ENCODE assay signal across 1 cellular context in the genomic region with DNA sequence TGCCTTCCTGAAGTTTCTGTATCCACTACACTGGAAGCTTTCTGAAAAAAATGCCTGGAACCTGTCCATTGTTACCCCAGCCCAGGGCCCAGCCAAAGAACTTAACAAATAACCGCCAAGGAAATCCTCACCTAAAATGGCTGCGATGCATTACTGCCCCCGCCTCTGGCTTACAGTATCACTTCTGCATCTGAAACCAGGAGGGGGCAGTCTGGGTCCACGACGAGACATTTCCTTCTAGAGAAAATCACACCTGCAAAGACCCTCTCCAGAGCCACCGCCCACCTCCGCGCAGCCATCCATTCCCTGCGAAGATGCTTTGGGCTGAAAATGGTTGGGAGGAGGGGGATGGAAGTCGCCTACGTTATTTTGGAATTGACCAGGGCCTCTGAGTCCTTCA.
TF ChIP-seq lines count a peak whose summit lies in the region.

No MANE protein-coding gene starts in this region.

TF ChIP-seq in HepG2, 621 proteins besides CTCF, POLR2A, EP300 and RAD21:
- no peak for TF ChIP-seq SMAD3 (CRISPR knock-in tag; IDR thresholded peaks at IDR 0.05)
- TF ChIP-seq FIP1L1 (IDR thresholded peaks at IDR 0.05; ENCODE audit: borderline replicate concordance, insufficient read depth, low read depth, low read length): no peak
- TF ChIP-seq ZNF225 (CRISPR knock-in tag; IDR thresholded peaks at IDR 0.05): no peak
- TF ChIP-seq TAF15 (IDR thresholded peaks at IDR 0.05; ENCODE audit: low read depth, low read length, poor library complexity, severe bottlenecking): no peak
- TF ChIP-seq ZFP41 (CRISPR knock-in tag; IDR thresholded peaks at IDR 0.05; ENCODE audit: borderline replicate concordance): no peak
- TF ChIP-seq SMC3 (IDR thresholded peaks at IDR 0.05; ENCODE audit: low read length): peak; percentile 36; the same call in 1 of the 2 replicates
- no peak for TF ChIP-seq ZNF160 (CRISPR knock-in tag; IDR thresholded peaks at IDR 0.05)
- TF ChIP-seq STAG1 (CRISPR knock-in tag; IDR thresholded peaks at IDR 0.05): peak; percentile 79
- TF ChIP-seq, protein P1, sequence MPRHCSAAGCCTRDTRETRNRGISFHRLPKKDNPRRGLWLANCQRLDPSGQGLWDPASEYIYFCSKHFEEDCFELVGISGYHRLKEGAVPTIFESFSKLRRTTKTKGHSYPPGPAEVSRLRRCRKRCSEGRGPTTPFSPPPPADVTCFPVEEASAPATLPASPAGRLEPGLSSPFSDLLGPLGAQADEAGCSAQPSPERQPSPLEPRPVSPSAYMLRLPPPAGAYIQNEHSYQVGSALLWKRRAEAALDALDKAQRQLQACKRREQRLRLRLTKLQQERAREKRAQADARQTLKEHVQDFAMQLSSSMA (CRISPR knock-in tag; IDR thresholded peaks at IDR 0.05): no peak
- TF ChIP-seq MAFF (IDR thresholded peaks at IDR 0.05; ENCODE audit: low read depth, low read length): no peak
- TF ChIP-seq, protein P2, sequence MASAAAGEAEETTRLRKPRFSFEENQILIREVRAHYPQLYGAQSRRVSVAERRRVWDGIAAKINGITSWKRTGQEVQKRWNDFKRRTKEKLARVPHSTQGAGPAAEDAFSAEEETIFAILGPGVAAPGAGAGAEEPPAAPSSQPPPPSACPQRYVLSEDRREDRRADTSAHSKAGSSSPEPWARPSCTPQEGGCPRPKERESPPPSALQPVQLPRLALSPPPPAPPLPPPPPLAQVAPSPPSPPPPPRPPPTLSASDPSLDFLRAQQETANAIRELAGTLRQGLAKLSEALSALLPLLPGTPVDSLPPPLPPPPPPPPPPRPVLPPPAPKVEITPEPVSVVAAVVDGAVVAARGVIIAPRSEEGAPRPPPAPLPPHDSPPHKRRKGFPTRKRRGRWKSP (CRISPR knock-in tag; IDR thresholded peaks at IDR 0.05): no peak
- no peak for TF ChIP-seq ZNF841 (CRISPR knock-in tag; IDR thresholded peaks at IDR 0.05; ENCODE audit: borderline replicate concordance)
- no peak for TF ChIP-seq ZMYM2 (CRISPR knock-in tag; IDR thresholded peaks at IDR 0.05)
- TF ChIP-seq, protein P3, sequence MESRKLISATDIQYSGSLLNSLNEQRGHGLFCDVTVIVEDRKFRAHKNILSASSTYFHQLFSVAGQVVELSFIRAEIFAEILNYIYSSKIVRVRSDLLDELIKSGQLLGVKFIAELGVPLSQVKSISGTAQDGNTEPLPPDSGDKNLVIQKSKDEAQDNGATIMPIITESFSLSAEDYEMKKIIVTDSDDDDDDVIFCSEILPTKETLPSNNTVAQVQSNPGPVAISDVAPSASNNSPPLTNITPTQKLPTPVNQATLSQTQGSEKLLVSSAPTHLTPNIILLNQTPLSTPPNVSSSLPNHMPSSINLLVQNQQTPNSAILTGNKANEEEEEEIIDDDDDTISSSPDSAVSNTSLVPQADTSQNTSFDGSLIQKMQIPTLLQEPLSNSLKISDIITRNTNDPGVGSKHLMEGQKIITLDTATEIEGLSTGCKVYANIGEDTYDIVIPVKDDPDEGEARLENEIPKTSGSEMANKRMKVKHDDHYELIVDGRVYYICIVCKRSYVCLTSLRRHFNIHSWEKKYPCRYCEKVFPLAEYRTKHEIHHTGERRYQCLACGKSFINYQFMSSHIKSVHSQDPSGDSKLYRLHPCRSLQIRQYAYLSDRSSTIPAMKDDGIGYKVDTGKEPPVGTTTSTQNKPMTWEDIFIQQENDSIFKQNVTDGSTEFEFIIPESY (CRISPR knock-in tag; IDR thresholded peaks at IDR 0.05): peak; percentile 67
- TF ChIP-seq NKX3-1 (CRISPR knock-in tag; IDR thresholded peaks at IDR 0.05): no peak
- TF ChIP-seq HNRNPL (IDR thresholded peaks at IDR 0.05; ENCODE audit: low read depth, low read length): no peak
TF ChIP-seq in HepG2: peak in this region for 3.
